In genomic region chr1:22755641-22756040, GRCh38 we compare ENCODE assay signal across 3 cellular contexts.
TF ChIP-seq lines count a peak whose summit lies in the region.

No MANE protein-coding gene starts in this region.

TF ChIP-seq in SK-N-SH, 30 proteins besides CTCF, POLR2A, EP300 and RAD21:
- no peak for TF ChIP-seq FOXM1 (IDR thresholded peaks at IDR 0.05; ENCODE audit: low read depth)
- no peak for TF ChIP-seq TAF1 (IDR thresholded peaks at IDR 0.05; ENCODE audit: borderline replicate concordance, low read depth, low read length)
- no peak for TF ChIP-seq RCOR1 (IDR thresholded peaks at IDR 0.05; ENCODE audit: low read length)
- TF ChIP-seq NFIC (IDR thresholded peaks at IDR 0.05; ENCODE audit: borderline replicate concordance) = no peak
- no peak for TF ChIP-seq FOXJ3 (CRISPR knock-in tag; IDR thresholded peaks at IDR 0.05)
- no peak for TF ChIP-seq YY1 (IDR thresholded peaks at IDR 0.05; ENCODE audit: low read depth)
- no peak for TF ChIP-seq MXI1 (IDR thresholded peaks at IDR 0.05; ENCODE audit: low read depth, low read length)
- TF ChIP-seq SMC3 (IDR thresholded peaks at IDR 0.05; ENCODE audit: low read depth, low read length) = no peak
- no peak for TF ChIP-seq GATA2 (CRISPR knock-in tag; IDR thresholded peaks at IDR 0.05)
- no peak for TF ChIP-seq TCF12 (IDR thresholded peaks at IDR 0.05)
- no peak for TF ChIP-seq MEF2A (IDR thresholded peaks at IDR 0.05; ENCODE audit: borderline replicate concordance, low read depth)
- no peak for TF ChIP-seq POLR2AphosphoS5 (IDR thresholded peaks at IDR 0.05; ENCODE audit: low read depth, low read length)
- no peak for TF ChIP-seq RFX5 (IDR thresholded peaks at IDR 0.05; ENCODE audit: low read length)
- no peak for TF ChIP-seq CHD2 (IDR thresholded peaks at IDR 0.05; ENCODE audit: low read length, partially characterized antibody)
- no peak for TF ChIP-seq EZH2phosphoT487 (IDR thresholded peaks at IDR 0.05; ENCODE audit: borderline replicate concordance, low read depth)

TF ChIP-seq in SK-N-SH treated with all-trans-retinoic acid at 6 μM for 48 hours, 23 proteins besides CTCF, POLR2A, EP300 and RAD21 (continued from another document):
- TF ChIP-seq SNAI2 (CRISPR knock-in tag; IDR thresholded peaks at IDR 0.05) (no peak), ESRRG (CRISPR knock-in tag; IDR thresholded peaks at IDR 0.05) (no peak), ZFP3 (CRISPR knock-in tag; IDR thresholded peaks at IDR 0.05) (no peak), CSRNP3 (CRISPR knock-in tag; IDR thresholded peaks at IDR 0.05) (no peak), ISL1 (CRISPR knock-in tag; IDR thresholded peaks at IDR 0.05) (no peak), CREB5 (CRISPR knock-in tag; IDR thresholded peaks at IDR 0.05; ENCODE audit: low read depth) (no peak), ZNF70 (CRISPR knock-in tag; IDR thresholded peaks at IDR 0.05) (no peak), ZC3H10 (CRISPR knock-in tag; IDR thresholded peaks at IDR 0.05) (no peak), ZFP30 (CRISPR knock-in tag; IDR thresholded peaks at IDR 0.05) (no peak), GLIS3 (CRISPR knock-in tag; IDR thresholded peaks at IDR 0.05) (no peak), BACH2 (CRISPR knock-in tag; IDR thresholded peaks at IDR 0.05; ENCODE audit: borderline replicate concordance) (no peak), PPARA (CRISPR knock-in tag; IDR thresholded peaks at IDR 0.05; ENCODE audit: borderline replicate concordance) (no peak)
- TF ChIP-seq, protein P1, sequence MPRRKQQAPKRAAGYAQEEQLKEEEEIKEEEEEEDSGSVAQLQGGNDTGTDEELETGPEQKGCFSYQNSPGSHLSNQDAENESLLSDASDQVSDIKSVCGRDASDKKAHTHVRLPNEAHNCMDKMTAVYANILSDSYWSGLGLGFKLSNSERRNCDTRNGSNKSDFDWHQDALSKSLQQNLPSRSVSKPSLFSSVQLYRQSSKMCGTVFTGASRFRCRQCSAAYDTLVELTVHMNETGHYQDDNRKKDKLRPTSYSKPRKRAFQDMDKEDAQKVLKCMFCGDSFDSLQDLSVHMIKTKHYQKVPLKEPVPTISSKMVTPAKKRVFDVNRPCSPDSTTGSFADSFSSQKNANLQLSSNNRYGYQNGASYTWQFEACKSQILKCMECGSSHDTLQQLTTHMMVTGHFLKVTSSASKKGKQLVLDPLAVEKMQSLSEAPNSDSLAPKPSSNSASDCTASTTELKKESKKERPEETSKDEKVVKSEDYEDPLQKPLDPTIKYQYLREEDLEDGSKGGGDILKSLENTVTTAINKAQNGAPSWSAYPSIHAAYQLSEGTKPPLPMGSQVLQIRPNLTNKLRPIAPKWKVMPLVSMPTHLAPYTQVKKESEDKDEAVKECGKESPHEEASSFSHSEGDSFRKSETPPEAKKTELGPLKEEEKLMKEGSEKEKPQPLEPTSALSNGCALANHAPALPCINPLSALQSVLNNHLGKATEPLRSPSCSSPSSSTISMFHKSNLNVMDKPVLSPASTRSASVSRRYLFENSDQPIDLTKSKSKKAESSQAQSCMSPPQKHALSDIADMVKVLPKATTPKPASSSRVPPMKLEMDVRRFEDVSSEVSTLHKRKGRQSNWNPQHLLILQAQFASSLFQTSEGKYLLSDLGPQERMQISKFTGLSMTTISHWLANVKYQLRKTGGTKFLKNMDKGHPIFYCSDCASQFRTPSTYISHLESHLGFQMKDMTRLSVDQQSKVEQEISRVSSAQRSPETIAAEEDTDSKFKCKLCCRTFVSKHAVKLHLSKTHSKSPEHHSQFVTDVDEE (CRISPR knock-in tag; IDR thresholded peaks at IDR 0.05) = no peak
- TF ChIP-seq, protein P2, sequence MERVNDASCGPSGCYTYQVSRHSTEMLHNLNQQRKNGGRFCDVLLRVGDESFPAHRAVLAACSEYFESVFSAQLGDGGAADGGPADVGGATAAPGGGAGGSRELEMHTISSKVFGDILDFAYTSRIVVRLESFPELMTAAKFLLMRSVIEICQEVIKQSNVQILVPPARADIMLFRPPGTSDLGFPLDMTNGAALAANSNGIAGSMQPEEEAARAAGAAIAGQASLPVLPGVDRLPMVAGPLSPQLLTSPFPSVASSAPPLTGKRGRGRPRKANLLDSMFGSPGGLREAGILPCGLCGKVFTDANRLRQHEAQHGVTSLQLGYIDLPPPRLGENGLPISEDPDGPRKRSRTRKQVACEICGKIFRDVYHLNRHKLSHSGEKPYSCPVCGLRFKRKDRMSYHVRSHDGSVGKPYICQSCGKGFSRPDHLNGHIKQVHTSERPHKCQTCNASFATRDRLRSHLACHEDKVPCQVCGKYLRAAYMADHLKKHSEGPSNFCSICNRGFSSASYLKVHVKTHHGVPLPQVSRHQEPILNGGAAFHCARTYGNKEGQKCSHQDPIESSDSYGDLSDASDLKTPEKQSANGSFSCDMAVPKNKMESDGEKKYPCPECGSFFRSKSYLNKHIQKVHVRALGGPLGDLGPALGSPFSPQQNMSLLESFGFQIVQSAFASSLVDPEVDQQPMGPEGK (CRISPR knock-in tag; IDR thresholded peaks at IDR 0.05; ENCODE audit: borderline replicate concordance) = no peak
- TF ChIP-seq, protein P3, sequence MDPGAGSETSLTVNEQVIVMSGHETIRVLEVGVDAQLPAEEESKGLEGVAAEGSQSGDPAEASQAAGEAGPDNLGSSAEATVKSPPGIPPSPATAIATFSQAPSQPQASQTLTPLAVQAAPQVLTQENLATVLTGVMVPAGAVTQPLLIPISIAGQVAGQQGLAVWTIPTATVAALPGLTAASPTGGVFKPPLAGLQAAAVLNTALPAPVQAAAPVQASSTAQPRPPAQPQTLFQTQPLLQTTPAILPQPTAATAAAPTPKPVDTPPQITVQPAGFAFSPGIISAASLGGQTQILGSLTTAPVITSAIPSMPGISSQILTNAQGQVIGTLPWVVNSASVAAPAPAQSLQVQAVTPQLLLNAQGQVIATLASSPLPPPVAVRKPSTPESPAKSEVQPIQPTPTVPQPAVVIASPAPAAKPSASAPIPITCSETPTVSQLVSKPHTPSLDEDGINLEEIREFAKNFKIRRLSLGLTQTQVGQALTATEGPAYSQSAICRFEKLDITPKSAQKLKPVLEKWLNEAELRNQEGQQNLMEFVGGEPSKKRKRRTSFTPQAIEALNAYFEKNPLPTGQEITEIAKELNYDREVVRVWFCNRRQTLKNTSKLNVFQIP (CRISPR knock-in tag; IDR thresholded peaks at IDR 0.05; ENCODE audit: borderline replicate concordance, low read depth) = no peak

TF ChIP-seq in endothelial cell of umbilical vein, 7 proteins besides CTCF, POLR2A, EP300 and RAD21:
- TF ChIP-seq GATA2 (IDR thresholded peaks at IDR 0.05; ENCODE audit: insufficient read depth, insufficient read length, low read depth, low read length) (no peak), JUN (IDR thresholded peaks at IDR 0.05; ENCODE audit: borderline replicate concordance, insufficient read depth, insufficient read length, low read depth) (peak; percentile 56), EZH2 (IDR thresholded peaks at IDR 0.05; ENCODE audit: borderline replicate concordance, low read depth, low read length, severe bottlenecking) (no peak)
- TF ChIP-seq, protein P4, sequence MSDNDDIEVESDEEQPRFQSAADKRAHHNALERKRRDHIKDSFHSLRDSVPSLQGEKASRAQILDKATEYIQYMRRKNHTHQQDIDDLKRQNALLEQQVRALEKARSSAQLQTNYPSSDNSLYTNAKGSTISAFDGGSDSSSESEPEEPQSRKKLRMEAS (IDR thresholded peaks at IDR 0.05; ENCODE audit: insufficient read depth, insufficient read length) = no peak
